Comparison of ENCODE assay signal across 19 cellular contexts in genomic region chr15:41633609-41634008, GRCh38.
"Had no signal": no experiment of that assay in that cellular context is flagged by ENCODE, and none has a peak within 500 bp of the region (broad histone marks: within the 10 kb centered on the region; RNA-seq: fewer than 3 reads in every experiment).

No MANE protein-coding gene starts in this region.

- ATAC-seq: activated CD4-positive, alpha-beta T cell treated with anti-CD3 and anti-CD28 coated beads for 36 hours; body of pancreas had no signal

- H3K4me3 ChIP-seq: body of pancreas, colonic mucosa, lung, right atrium auricular region, tibial nerve, uterus had no signal

- H3K27me3 ChIP-seq: body of pancreas, colonic mucosa, right atrium auricular region, tibial nerve, uterus had no signal

- H3K4me3 Mint-ChIP-seq: activated CD4-positive, alpha-beta memory T cell treated with anti-CD3 and anti-CD28 coated beads, Interleukin-2, amount 10 ng/mL, durations not matched to agents 7 days and 5 days; activated CD4-positive, alpha-beta T cell treated with anti-CD3 and anti-CD28 coated beads for 36 hours; activated naive CD8-positive, alpha-beta T cell; mesothelial cell of epicardium had no signal

- H3K36me3 Mint-ChIP-seq: activated naive CD8-positive, alpha-beta T cell; mesothelial cell of epicardium had no signal

- H3K27ac ChIP-seq: body of pancreas, colonic mucosa, right atrium auricular region, tibial nerve, uterus had no signal

- H3K36me3 ChIP-seq: colonic mucosa, right atrium auricular region, tibial nerve, uterus had no signal

- H3K4me1 ChIP-seq: colonic mucosa, tibial nerve, uterus had no signal

- H3K27ac Mint-ChIP-seq: activated CD4-positive, alpha-beta memory T cell treated with anti-CD3 and anti-CD28 coated beads, Interleukin-2, amount 10 ng/mL, durations not matched to agents 7 days and 5 days; activated CD4-positive, alpha-beta T cell treated with anti-CD3 and anti-CD28 coated beads for 36 hours; activated naive CD8-positive, alpha-beta T cell; mesothelial cell of epicardium; progenitor cell of endocrine pancreas had no signal

- H3K27me3 Mint-ChIP-seq: activated CD4-positive, alpha-beta memory T cell treated with anti-CD3 and anti-CD28 coated beads, Interleukin-2, amount 10 ng/mL, durations not matched to agents 7 days and 5 days; activated CD4-positive, alpha-beta T cell treated with anti-CD3 and anti-CD28 coated beads for 36 hours; activated naive CD8-positive, alpha-beta T cell; progenitor cell of endocrine pancreas had no signal

- DNase-seq: activated CD4-positive, alpha-beta memory T cell treated with anti-CD3 and anti-CD28 coated beads, Interleukin-2, amount 10 ng/mL, durations not matched to agents 7 days and 5 days; activated CD4-positive, alpha-beta T cell treated with anti-CD3 and anti-CD28 coated beads for 36 hours; activated gamma-delta T cell treated with Interleukin-2 at 50 U/mL for 16 hours; activated T-cell treated with anti-CD3 and anti-CD28 coated beads, Interleukin-2, amount 50 U/mL, for 48 hours; amniotic stem cell; body of pancreas; caudate nucleus; colonic mucosa; islet precursor cell; stimulated activated CD4-positive, alpha-beta T cell treated with anti-CD3 and anti-CD28 coated beads, Interleukin-2, amount 100 ng/mL, for 48 hours; stimulated activated naive CD4-positive, alpha-beta T cell treated with Interleukin-2 at 50 U/mL for 16 hours; substantia nigra; uterus had no signal

- H3K9me3 ChIP-seq: body of pancreas, colonic mucosa, right atrium auricular region, tibial nerve, uterus had no signal

- H3K9me3 Mint-ChIP-seq: activated CD4-positive, alpha-beta memory T cell treated with anti-CD3 and anti-CD28 coated beads, Interleukin-2, amount 10 ng/mL, durations not matched to agents 7 days and 5 days; mesothelial cell of epicardium had no signal
